ENCODE assay signal across 1 cellular context in the genomic region with DNA sequence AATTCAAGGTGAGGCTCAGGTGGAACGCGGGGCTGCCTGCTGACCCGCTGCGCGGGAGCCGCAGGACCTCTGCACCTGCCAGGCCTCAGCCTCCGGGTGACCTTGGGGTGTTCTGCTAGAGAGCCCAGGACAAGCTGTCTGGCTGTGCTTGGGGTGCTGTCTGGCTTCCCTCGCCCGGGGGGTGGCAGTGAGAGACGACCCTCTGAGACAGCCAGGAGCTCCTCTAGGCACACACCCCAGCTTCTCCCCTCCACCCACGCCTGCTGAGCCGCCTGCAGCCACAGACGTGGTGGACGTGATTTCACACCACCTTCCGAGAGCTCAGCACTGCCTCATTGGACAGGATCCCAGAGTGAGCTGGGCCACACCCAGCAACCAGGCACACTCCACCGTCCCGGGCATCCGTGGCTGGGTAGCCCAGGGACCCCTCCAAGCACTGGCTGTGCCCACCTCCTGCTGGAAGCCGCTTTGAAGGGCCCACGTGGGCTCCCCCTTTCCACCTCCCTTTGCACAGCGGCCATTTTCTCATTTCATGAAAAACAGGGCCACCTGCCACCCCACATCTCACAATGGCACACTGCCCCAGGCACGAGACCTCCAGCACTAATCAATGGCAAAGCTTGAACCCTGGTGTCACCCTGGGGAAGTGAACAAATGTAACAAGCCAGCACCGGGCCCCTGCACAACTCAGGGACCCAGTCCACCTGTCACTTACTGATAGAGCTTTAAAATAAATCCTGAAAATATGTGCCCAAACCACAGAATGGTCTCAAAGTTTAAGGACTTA.
A peak's percentile ranks its signal among the peaks of the same experiment; 100 is the strongest.
TF ChIP-seq lines count a peak whose summit lies in the region.

No MANE protein-coding gene starts in this region.

TF ChIP-seq in Ishikawa, 13 proteins besides CTCF, POLR2A, EP300 and RAD21 (continued from another document):
- peak; percentile 67; the same call in 1 of the 2 replicates for TF ChIP-seq MAX (IDR thresholded peaks at IDR 0.05)
- no peak for TF ChIP-seq CREB1 (IDR thresholded peaks at IDR 0.05; ENCODE audit: low read depth)
- TF ChIP-seq TCF12 (IDR thresholded peaks at IDR 0.05; ENCODE audit: low read depth), result peak; percentile 70
- no peak for TF ChIP-seq FOXM1 (IDR thresholded peaks at IDR 0.05; ENCODE audit: borderline replicate concordance, low read depth)
- peak; percentile 48; the same call in 1 of the 2 replicates for TF ChIP-seq TEAD4 (IDR thresholded peaks at IDR 0.05)
- no peak for TF ChIP-seq CEBPB (IDR thresholded peaks at IDR 0.05)
- TF ChIP-seq TAF1 (IDR thresholded peaks at IDR 0.05; ENCODE audit: low read depth), result no peak
